ENCODE assay signal across 27 cellular contexts in the genomic region with DNA sequence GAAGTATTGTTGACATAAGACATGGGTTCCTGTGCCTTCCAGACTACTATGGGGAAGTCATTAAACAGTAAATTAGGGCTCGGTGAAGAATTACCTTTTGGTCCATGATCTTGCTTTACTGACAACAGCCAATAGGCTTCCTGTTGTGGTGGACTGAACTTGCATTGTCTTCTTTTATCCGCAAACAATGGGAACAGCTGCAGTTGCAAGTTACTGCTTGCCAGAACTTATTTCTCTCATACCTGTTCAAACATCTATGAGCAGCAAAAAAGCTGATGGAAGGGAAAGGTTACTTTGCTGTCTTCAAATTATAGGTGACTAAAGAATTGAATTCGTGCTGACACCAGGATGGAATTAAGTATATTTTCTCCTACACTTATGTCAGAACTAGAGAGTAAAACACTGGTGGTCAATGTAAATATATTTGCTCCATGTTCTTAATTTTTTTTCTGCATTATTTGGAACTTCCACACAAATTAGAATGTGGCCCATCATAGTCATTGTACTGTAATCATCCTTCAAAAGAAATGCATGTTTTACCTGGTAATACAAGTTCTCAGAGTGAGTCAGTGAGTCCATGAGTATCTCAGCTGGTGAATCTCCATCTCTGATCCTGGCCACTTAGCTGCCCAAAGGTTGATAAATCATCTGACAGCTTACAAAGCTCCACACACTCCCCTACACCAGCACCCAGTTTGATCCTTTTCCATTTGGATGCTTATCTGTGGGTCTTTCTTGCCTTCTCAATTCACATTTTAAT. TPM values are rescaled to one million over a fixed set of nuclear protein-coding genes. Genes with fewer than 3 reads are reported as not detected.
A peak's percentile ranks its signal among the peaks of the same experiment; 100 is the strongest.
DNase-seq lines count a peak whose midpoint lies in the region; ATAC-seq, FAIRE-seq and TF ChIP-seq lines count a peak whose summit lies in the region.
"Had no signal": no experiment of that assay in that cellular context is flagged by ENCODE, and none has a peak within 500 bp of the region (broad histone marks: within the 10 kb centered on the region; RNA-seq: fewer than 3 reads in every experiment).

No MANE protein-coding gene starts in this region.

- no peaks in the 10 kb centered on the region for H3K36me3 ChIP-seq in endothelial cell of umbilical vein (ENCODE audit: control insufficient read depth in 2 of 2, extremely low read depth in 1 of 2, insufficient read depth in 2 of 2, low read length in 2 of 2)
- H3K36me3 ChIP-seq in CD4-positive, alpha-beta memory T cell (ENCODE audit: insufficient read depth, low read length) = no peaks in the 10 kb centered on the region
- H3K36me3 ChIP-seq: BE2C, esophagus squamous epithelium had no signal

- no peak for TF ChIP-seq POLR2A in endothelial cell of umbilical vein (IDR thresholded peaks at IDR 0.05; ENCODE audit: low read depth, low read length)

- ATAC-seq in left cardiac atrium (no peak), HG02610 (IDR thresholded peaks at IDR 0.05; ENCODE audit: unreplicated experiment) (no peak)
- ATAC-seq: body of pancreas; HepG2; naive thymus-derived CD8-positive, alpha-beta T cell; sciatic nerve had no signal

- no peaks in the 10 kb centered on the region for H3K79me2 ChIP-seq in endothelial cell of umbilical vein (ENCODE audit: control insufficient read depth, insufficient read depth, low read length)

- FAIRE-seq in endothelial cell of umbilical vein (lab: Jason Lieb, UNC) = no peak
- FAIRE-seq: HepG2 had no signal

- H3K9me3 Mint-ChIP-seq in CD4-positive, alpha-beta memory T cell = peaks cover 0 to 13% (median 2%) of the 10 kb centered on the region in 8 donors

- no peak overlapping the region for H3K4me3 Mint-ChIP-seq in CD4-positive, alpha-beta memory T cell
- H3K4me3 Mint-ChIP-seq: activated B cell treated with CpG ODN at 0.5 μM for 24 hours; naive thymus-derived CD8-positive, alpha-beta T cell had no signal

- no peaks in the 10 kb centered on the region for H3K27me3 ChIP-seq in endothelial cell of umbilical vein (ENCODE audit: control insufficient read depth in 2 of 2, insufficient read depth in 2 of 2, low read length in 2 of 2)
- no peaks in the 10 kb centered on the region for H3K27me3 ChIP-seq in CD4-positive, alpha-beta memory T cell (ENCODE audit: insufficient read depth, low read length)
- H3K27me3 ChIP-seq: BE2C, body of pancreas, esophagus squamous epithelium had no signal

- BruUV-seq in endothelial cell of umbilical vein (replicated peaks; lab: Mats Ljungman, UMichigan) = no TSS peak

- intact Hi-C loops in endothelial cell of umbilical vein (cut with micrococcal nuclease) (no loop called here), left cardiac atrium (cut with DNase I) (no loop called here)
- intact Hi-C loops in CD4-positive, alpha-beta memory T cell (cut with micrococcal nuclease) = no loop called here

- H3K4me1 ChIP-seq in endothelial cell of umbilical vein (ENCODE audit: control insufficient read depth, extremely low read depth, insufficient read depth, low read length) = no peaks in the 10 kb centered on the region
- H3K4me1 ChIP-seq in CD4-positive, alpha-beta memory T cell (ENCODE audit: insufficient read depth, low read length) = peaks cover 20% of the 10 kb centered on the region
- H3K4me1 ChIP-seq: BE2C, body of pancreas had no signal

- H3K4me1 Mint-ChIP-seq in CD4-positive, alpha-beta memory T cell = peaks cover 12 to 33% (median 23%) of the 10 kb centered on the region in 4 donors
- H3K4me1 Mint-ChIP-seq: activated B cell treated with CpG ODN at 0.5 μM for 24 hours had no signal

- POLR2A ChIA-PET in endothelial cell of umbilical vein (lab: Charles Lee) = no interaction called here
- POLR2A ChIA-PET in CD4-positive, alpha-beta memory T cell (lab: Charles Lee; ENCODE audit: partially characterized antibody) = no interaction called here

- H4K20me1 ChIP-seq in endothelial cell of umbilical vein (replicated peaks; ENCODE audit: control insufficient read depth, extremely low read depth, insufficient read depth, low read length) = no peaks in the 10 kb centered on the region

- no peak overlapping the region for H2AFZ ChIP-seq in endothelial cell of umbilical vein (ENCODE audit: low read depth, low read length)

- no peak overlapping the region for H3K27ac ChIP-seq in endothelial cell of umbilical vein (ENCODE audit: insufficient read depth, low read depth, low read length)
- no peak overlapping the region for H3K27ac ChIP-seq in CD4-positive, alpha-beta memory T cell (ENCODE audit: low read depth, low read length)
- H3K27ac ChIP-seq: body of pancreas, esophagus squamous epithelium, HL-60 had no signal

- no peak overlapping the region for H3K27ac Mint-ChIP-seq in CD4-positive, alpha-beta memory T cell
- H3K27ac Mint-ChIP-seq: activated B cell treated with CpG ODN at 0.5 μM for 24 hours; activated T-helper 2 cell treated with anti-CD3 and anti-CD28 coated beads, Interferon-gamma antibody, Interleukin-2, Interleukin-4, amounts not matched to agents 10 μg/mL and 5 μg/mL and 100 μg/mL, durations not matched to agents 14 hours and 24 hours and 36 hours; naive thymus-derived CD8-positive, alpha-beta T cell had no signal

- H3K9me1 ChIP-seq in endothelial cell of umbilical vein (replicated peaks; ENCODE audit: control insufficient read depth, extremely low read depth, insufficient read depth, low read length) = no peaks in the 10 kb centered on the region

- no peak for TF ChIP-seq CTCF in endothelial cell of umbilical vein (IDR thresholded peaks at IDR 0.05; ENCODE audit: extremely low read depth in 1 of 2, insufficient read depth in 1 of 2, low read depth in 1 of 2, low read length in 2 of 2)

- no peak overlapping the region for H3K9ac ChIP-seq in endothelial cell of umbilical vein (replicated peaks; ENCODE audit: extremely low read depth, insufficient read depth, low read length)

- peaks cover 2 to 5% of the 10 kb centered on the region in 2 donors for H3K27me3 Mint-ChIP-seq in CD4-positive, alpha-beta memory T cell

- no peaks in the 10 kb centered on the region for H3K9me3 ChIP-seq in endothelial cell of umbilical vein (replicated peaks; ENCODE audit: control insufficient read depth, insufficient read depth, low read length)
- no peaks in the 10 kb centered on the region for H3K9me3 ChIP-seq in CD4-positive, alpha-beta memory T cell (ENCODE audit: control insufficient read depth in 1 of 2, low read length in 2 of 2)
- H3K9me3 ChIP-seq: BE2C, body of pancreas, esophagus squamous epithelium had no signal

- CTCF ChIA-PET in endothelial cell of umbilical vein (lab: Charles Lee) = interaction anchor here (0.7 to 1.2 kb wide), 3 partner anchors 14 to 296 kb away, joined by 3 to 4 read pairs (median 3); no protein-coding TSS in a partner anchor
- CTCF ChIA-PET in CD4-positive, alpha-beta memory T cell (lab: Charles Lee; ENCODE audit: partially characterized antibody) = no interaction called here

- no peak overlapping the region for H3K4me2 ChIP-seq in endothelial cell of umbilical vein (ENCODE audit: insufficient read depth, low read length)

- DNase-seq in COLO668 (lab: John Stamatoyannopoulos, UW; ENCODE audit: unreplicated experiment) = peak; percentile 27
- peak in 2 of 3 experiments; percentile 74 to 96 for DNase-seq in NCI-H1417 (lab: John Stamatoyannopoulos, UW)
- peak; percentile 90 for DNase-seq in NCI-H345 (lab: John Stamatoyannopoulos, UW)
- DNase-seq in endothelial cell of umbilical vein (ENCODE audit: low read depth, low spot score) = peak; percentile 36
- DNase-seq in CD4-positive, alpha-beta memory T cell = no peak
- DNase-seq in left cardiac atrium = no peak
- no peak for DNase-seq in SW480 (ENCODE audit: low spot score)
- DNase-seq: activated B cell treated with CpG ODN at 0.5 μM for 24 hours; activated CD4-positive, alpha-beta T cell treated with anti-CD3 and anti-CD28 coated beads, Interleukin-2, amount 50 U/mL, for 48 hours; activated CD8-positive, alpha-beta memory T cell treated with anti-CD3 and anti-CD28 coated beads, Interleukin-2, amount 50 U/mL, for 48 hours; BE2C; body of pancreas; effector CD4-positive, alpha-beta T cell; EL; esophagus squamous epithelium; GOT3; kidney glomerular epithelial cell; naive thymus-derived CD8-positive, alpha-beta T cell; NCI-H1694; posterior cingulate gyrus; substantia nigra; T-helper 9 cell had no signal

- no peak overlapping the region for H3K4me3 ChIP-seq in endothelial cell of umbilical vein (replicated peaks in 1 of 3; ENCODE audit: insufficient read depth in 1 of 3, low read depth in 1 of 3, low read length in 3 of 3)
- no peak overlapping the region for H3K4me3 ChIP-seq in CD4-positive, alpha-beta memory T cell (ENCODE audit: low read length in 2 of 2)
- H3K4me3 ChIP-seq: body of pancreas, esophagus squamous epithelium had no signal

- H3K36me3 Mint-ChIP-seq in CD4-positive, alpha-beta memory T cell = no peaks in the 10 kb centered on the region

- dilution Hi-C loops in endothelial cell of umbilical vein (cut with MboI; ENCODE audit: extremely low pct_ligation_motif_present, low sequenced_read_pairs) = no loop called here

TF ChIP-seq in endothelial cell of umbilical vein, 7 proteins besides CTCF, POLR2A, EP300 and RAD21:
- TF ChIP-seq FOS (IDR thresholded peaks at IDR 0.05; ENCODE audit: borderline replicate concordance, insufficient read depth, low read length) (no peak), POLR2AphosphoS5 (IDR thresholded peaks at IDR 0.05; ENCODE audit: insufficient read depth, low read depth, low read length) (no peak), MYC (IDR thresholded peaks at IDR 0.05; ENCODE audit: low read depth, low read length) (no peak), JUN (IDR thresholded peaks at IDR 0.05; ENCODE audit: borderline replicate concordance, insufficient read depth, insufficient read length, low read depth) (no peak), GATA2 (IDR thresholded peaks at IDR 0.05; ENCODE audit: insufficient read depth, insufficient read length, low read depth, low read length) (no peak), EZH2 (IDR thresholded peaks at IDR 0.05; ENCODE audit: borderline replicate concordance, low read depth, low read length, severe bottlenecking) (no peak)

RNA-seq across cellular contexts. Expression of gene RNF152, which starts 37.3 kb away (rescaled TPM):
- total RNA-seq in endothelial cell of umbilical vein = 24.0 and 27.5 TPM in 2 replicates
- polyA plus RNA-seq in endothelial cell of umbilical vein = 16.0 and 20.8 TPM in 2 replicates
- 9.4 and 11.1 TPM in 2 replicates for polyA plus RNA-seq in endothelial cell of umbilical vein (2011; cell fraction: cytosol; rRNA removed)
- 14.4 and 16.8 TPM in 2 replicates for polyA plus RNA-seq in endothelial cell of umbilical vein (2011; cell fraction: nucleus; rRNA removed)
- 6.1 and 8.4 TPM in 2 replicates for polyA plus RNA-seq in endothelial cell of umbilical vein (2012)
- 82.1 and 95.5 TPM in 2 replicates for polyA minus RNA-seq in endothelial cell of umbilical vein
- not detected for polyA minus RNA-seq in endothelial cell of umbilical vein (2011; cell fraction: cytosol; rRNA and poly(A)+ RNA removed)
- 57.2 and 64.8 TPM in 2 replicates for polyA minus RNA-seq in endothelial cell of umbilical vein (2011; cell fraction: nucleus; rRNA and poly(A)+ RNA removed)
- total RNA-seq in CD4-positive, alpha-beta memory T cell = under 1 TPM; 0.06 to 0.20 TPM
- not detected for polyA plus RNA-seq in CD4-positive, alpha-beta memory T cell
- 10 to 100 TPM; 11.0 to 11.8 TPM for total RNA-seq in left cardiac atrium
- total RNA-seq: HepG2 had no signal
- polyA plus RNA-seq: naive thymus-derived CD8-positive, alpha-beta T cell had no signal

Comparison
In these comparisons a context has a peak if more than half of its experiments do, and no peak if none do; other contexts are left out.
1. DNase-seq: peak in COLO668 (single experiment), NCI-H1417 (2 of 3), NCI-H345 (single experiment) and endothelial cell of umbilical vein (single experiment); none in CD4-positive, alpha-beta memory T cell (0 of 5), left cardiac atrium (single experiment) and SW480 (single experiment).
2. RNA of gene RNF152, which starts 37.3 kb away (total RNA-seq): 24.0 to 27.5 TPM in endothelial cell of umbilical vein and 11.0 to 11.8 TPM in left cardiac atrium; 0.06 to 0.20 TPM in CD4-positive, alpha-beta memory T cell; every median in the first group is over 4 times any median in the second.